In the genomic region with DNA sequence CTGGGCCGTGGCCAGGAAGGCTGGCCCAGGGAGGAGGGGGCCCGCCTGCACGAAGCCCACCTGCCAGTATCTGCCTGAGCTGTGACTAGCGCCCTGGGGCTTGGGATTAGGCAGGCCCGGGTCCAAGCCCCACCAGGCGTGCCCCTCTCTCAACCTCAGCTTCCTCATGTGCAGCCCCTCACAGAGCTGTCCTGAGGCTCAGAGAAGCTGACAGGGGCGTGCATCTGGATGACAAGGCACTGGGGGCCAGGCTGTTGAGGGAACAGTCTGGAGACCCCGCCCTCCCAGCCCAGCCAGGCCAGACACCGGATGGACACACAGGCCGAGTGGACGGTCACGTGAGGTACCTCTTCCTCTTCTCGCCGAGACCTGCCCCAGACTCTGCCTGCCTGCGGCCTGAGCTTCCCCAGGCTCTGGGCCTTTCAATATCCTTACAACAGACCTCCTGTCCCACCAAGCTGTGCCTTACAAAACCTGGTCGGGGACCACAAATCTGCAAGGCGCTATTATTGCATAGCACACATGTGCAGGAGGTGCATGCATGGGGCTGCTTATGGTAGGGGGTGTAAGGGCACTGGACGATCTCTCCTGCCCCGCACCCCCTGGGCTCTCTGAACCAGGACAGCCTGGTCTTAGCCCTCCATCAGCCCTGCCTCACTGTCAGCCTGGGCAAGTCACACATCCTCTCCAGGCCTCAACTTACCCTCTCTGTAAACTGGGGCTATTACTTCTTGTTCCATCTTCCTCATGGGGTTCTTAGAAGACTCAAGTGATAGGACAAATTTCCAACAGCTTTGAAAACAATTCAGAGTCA, we compare ENCODE assay signal across 1 cellular context.
TF ChIP-seq lines count a peak whose summit lies in the region.

No MANE protein-coding gene starts in this region.

TF ChIP-seq in HepG2, 621 proteins besides CTCF, POLR2A, EP300 and RAD21 (continued from another document and continues in another):
- TF ChIP-seq GZF1 (CRISPR knock-in tag; IDR thresholded peaks at IDR 0.05) = no peak
- no peak for TF ChIP-seq DR1 (CRISPR knock-in tag; IDR thresholded peaks at IDR 0.05)
- TF ChIP-seq MED8 (CRISPR knock-in tag; IDR thresholded peaks at IDR 0.05; ENCODE audit: insufficient replicate concordance) = no peak
- no peak for TF ChIP-seq YEATS2 (CRISPR knock-in tag; IDR thresholded peaks at IDR 0.05; ENCODE audit: borderline replicate concordance)
- TF ChIP-seq, protein P1, sequence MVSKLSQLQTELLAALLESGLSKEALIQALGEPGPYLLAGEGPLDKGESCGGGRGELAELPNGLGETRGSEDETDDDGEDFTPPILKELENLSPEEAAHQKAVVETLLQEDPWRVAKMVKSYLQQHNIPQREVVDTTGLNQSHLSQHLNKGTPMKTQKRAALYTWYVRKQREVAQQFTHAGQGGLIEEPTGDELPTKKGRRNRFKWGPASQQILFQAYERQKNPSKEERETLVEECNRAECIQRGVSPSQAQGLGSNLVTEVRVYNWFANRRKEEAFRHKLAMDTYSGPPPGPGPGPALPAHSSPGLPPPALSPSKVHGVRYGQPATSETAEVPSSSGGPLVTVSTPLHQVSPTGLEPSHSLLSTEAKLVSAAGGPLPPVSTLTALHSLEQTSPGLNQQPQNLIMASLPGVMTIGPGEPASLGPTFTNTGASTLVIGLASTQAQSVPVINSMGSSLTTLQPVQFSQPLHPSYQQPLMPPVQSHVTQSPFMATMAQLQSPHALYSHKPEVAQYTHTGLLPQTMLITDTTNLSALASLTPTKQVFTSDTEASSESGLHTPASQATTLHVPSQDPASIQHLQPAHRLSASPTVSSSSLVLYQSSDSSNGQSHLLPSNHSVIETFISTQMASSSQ (IDR thresholded peaks at IDR 0.05; ENCODE audit: low read depth) = no peak
- TF ChIP-seq, protein P1 (CRISPR knock-in tag; IDR thresholded peaks at IDR 0.05; ENCODE audit: borderline replicate concordance) = no peak
- TF ChIP-seq ZBTB1 (CRISPR knock-in tag; IDR thresholded peaks at IDR 0.05; ENCODE audit: borderline replicate concordance) = no peak
- peak; percentile 18 for TF ChIP-seq HDAC1 (CRISPR knock-in tag; IDR thresholded peaks at IDR 0.05)
- TF ChIP-seq ZNF776 (CRISPR knock-in tag; IDR thresholded peaks at IDR 0.05) = 0 out of 2 replicates have a peak, but pooled peaks have one; percentile 15
- no peak for TF ChIP-seq MYC (CRISPR knock-in tag; IDR thresholded peaks at IDR 0.05; ENCODE audit: borderline replicate concordance)
- no peak for TF ChIP-seq ZKSCAN1 (IDR thresholded peaks at IDR 0.05; ENCODE audit: low read length)
- peak; percentile 55; the same call in 1 of the 2 replicates for TF ChIP-seq ZNF12 (CRISPR knock-in tag; IDR thresholded peaks at IDR 0.05)
- no peak for TF ChIP-seq ZNF660 (CRISPR knock-in tag; IDR thresholded peaks at IDR 0.05; ENCODE audit: borderline replicate concordance, low read depth)
- TF ChIP-seq SOX6 (IDR thresholded peaks at IDR 0.05) = no peak
- 0 out of 2 replicates have a peak, but pooled peaks have one; percentile 20 for TF ChIP-seq SOX6 (CRISPR knock-in tag; IDR thresholded peaks at IDR 0.05)
- no peak for TF ChIP-seq GTF2F1 (IDR thresholded peaks at IDR 0.05; ENCODE audit: low read length)
- TF ChIP-seq SMAD3 (CRISPR knock-in tag; IDR thresholded peaks at IDR 0.05) = no peak
- 0 out of 2 replicates have a peak, but pooled peaks have one; percentile 33 for TF ChIP-seq ZSCAN29 (CRISPR knock-in tag; conservative IDR thresholded peaks at IDR 0.05)
- TF ChIP-seq, protein P2, sequence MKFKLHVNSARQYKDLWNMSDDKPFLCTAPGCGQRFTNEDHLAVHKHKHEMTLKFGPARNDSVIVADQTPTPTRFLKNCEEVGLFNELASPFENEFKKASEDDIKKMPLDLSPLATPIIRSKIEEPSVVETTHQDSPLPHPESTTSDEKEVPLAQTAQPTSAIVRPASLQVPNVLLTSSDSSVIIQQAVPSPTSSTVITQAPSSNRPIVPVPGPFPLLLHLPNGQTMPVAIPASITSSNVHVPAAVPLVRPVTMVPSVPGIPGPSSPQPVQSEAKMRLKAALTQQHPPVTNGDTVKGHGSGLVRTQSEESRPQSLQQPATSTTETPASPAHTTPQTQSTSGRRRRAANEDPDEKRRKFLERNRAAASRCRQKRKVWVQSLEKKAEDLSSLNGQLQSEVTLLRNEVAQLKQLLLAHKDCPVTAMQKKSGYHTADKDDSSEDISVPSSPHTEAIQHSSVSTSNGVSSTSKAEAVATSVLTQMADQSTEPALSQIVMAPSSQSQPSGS (CRISPR knock-in tag; IDR thresholded peaks at IDR 0.05) = no peak
- TF ChIP-seq ARNTL (CRISPR knock-in tag; IDR thresholded peaks at IDR 0.05) = 0 out of 2 replicates have a peak, but pooled peaks have one; percentile 33
- TF ChIP-seq SOX13 (IDR thresholded peaks at IDR 0.05) = no peak
- TF ChIP-seq SOX13 (CRISPR knock-in tag; conservative IDR thresholded peaks at IDR 0.05 in 1 of 2, IDR thresholded peaks at IDR 0.05 in 1 of 2) = 0 out of 4 replicates have a peak, but pooled peaks of 1 of the 2 experiments have one; percentile 3
- TF ChIP-seq SNAPC2 (CRISPR knock-in tag; IDR thresholded peaks at IDR 0.05) = 0 out of 2 replicates have a peak, but pooled peaks have one; percentile 56
- peak; percentile 83 for TF ChIP-seq ZBTB38 (CRISPR knock-in tag; IDR thresholded peaks at IDR 0.05)
- no peak for TF ChIP-seq ZFP90 (CRISPR knock-in tag; IDR thresholded peaks at IDR 0.05; ENCODE audit: borderline replicate concordance)
- TF ChIP-seq, protein P3, sequence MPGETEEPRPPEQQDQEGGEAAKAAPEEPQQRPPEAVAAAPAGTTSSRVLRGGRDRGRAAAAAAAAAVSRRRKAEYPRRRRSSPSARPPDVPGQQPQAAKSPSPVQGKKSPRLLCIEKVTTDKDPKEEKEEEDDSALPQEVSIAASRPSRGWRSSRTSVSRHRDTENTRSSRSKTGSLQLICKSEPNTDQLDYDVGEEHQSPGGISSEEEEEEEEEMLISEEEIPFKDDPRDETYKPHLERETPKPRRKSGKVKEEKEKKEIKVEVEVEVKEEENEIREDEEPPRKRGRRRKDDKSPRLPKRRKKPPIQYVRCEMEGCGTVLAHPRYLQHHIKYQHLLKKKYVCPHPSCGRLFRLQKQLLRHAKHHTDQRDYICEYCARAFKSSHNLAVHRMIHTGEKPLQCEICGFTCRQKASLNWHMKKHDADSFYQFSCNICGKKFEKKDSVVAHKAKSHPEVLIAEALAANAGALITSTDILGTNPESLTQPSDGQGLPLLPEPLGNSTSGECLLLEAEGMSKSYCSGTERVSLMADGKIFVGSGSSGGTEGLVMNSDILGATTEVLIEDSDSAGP (CRISPR knock-in tag; IDR thresholded peaks at IDR 0.05; ENCODE audit: borderline replicate concordance) = 0 out of 2 replicates have a peak, but pooled peaks have one; percentile 43
- TF ChIP-seq, protein P4, sequence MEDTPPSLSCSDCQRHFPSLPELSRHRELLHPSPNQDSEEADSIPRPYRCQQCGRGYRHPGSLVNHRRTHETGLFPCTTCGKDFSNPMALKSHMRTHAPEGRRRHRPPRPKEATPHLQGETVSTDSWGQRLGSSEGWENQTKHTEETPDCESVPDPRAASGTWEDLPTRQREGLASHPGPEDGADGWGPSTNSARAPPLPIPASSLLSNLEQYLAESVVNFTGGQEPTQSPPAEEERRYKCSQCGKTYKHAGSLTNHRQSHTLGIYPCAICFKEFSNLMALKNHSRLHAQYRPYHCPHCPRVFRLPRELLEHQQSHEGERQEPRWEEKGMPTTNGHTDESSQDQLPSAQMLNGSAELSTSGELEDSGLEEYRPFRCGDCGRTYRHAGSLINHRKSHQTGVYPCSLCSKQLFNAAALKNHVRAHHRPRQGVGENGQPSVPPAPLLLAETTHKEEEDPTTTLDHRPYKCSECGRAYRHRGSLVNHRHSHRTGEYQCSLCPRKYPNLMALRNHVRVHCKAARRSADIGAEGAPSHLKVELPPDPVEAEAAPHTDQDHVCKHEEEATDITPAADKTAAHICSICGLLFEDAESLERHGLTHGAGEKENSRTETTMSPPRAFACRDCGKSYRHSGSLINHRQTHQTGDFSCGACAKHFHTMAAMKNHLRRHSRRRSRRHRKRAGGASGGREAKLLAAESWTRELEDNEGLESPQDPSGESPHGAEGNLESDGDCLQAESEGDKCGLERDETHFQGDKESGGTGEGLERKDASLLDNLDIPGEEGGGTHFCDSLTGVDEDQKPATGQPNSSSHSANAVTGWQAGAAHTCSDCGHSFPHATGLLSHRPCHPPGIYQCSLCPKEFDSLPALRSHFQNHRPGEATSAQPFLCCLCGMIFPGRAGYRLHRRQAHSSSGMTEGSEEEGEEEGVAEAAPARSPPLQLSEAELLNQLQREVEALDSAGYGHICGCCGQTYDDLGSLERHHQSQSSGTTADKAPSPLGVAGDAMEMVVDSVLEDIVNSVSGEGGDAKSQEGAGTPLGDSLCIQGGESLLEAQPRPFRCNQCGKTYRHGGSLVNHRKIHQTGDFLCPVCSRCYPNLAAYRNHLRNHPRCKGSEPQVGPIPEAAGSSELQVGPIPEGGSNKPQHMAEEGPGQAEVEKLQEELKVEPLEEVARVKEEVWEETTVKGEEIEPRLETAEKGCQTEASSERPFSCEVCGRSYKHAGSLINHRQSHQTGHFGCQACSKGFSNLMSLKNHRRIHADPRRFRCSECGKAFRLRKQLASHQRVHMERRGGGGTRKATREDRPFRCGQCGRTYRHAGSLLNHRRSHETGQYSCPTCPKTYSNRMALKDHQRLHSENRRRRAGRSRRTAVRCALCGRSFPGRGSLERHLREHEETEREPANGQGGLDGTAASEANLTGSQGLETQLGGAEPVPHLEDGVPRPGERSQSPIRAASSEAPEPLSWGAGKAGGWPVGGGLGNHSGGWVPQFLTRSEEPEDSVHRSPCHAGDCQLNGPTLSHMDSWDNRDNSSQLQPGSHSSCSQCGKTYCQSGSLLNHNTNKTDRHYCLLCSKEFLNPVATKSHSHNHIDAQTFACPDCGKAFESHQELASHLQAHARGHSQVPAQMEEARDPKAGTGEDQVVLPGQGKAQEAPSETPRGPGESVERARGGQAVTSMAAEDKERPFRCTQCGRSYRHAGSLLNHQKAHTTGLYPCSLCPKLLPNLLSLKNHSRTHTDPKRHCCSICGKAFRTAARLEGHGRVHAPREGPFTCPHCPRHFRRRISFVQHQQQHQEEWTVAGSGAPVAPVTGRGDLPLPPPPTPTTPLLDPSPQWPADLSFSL (CRISPR knock-in tag; IDR thresholded peaks at IDR 0.05) = no peak
- TF ChIP-seq BORCS8-MEF2B (CRISPR knock-in tag; IDR thresholded peaks at IDR 0.05) = 0 out of 2 replicates have a peak, but pooled peaks have one; percentile 23
- no peak for TF ChIP-seq ZNF891 (CRISPR knock-in tag; IDR thresholded peaks at IDR 0.05)
- TF ChIP-seq, protein P5, sequence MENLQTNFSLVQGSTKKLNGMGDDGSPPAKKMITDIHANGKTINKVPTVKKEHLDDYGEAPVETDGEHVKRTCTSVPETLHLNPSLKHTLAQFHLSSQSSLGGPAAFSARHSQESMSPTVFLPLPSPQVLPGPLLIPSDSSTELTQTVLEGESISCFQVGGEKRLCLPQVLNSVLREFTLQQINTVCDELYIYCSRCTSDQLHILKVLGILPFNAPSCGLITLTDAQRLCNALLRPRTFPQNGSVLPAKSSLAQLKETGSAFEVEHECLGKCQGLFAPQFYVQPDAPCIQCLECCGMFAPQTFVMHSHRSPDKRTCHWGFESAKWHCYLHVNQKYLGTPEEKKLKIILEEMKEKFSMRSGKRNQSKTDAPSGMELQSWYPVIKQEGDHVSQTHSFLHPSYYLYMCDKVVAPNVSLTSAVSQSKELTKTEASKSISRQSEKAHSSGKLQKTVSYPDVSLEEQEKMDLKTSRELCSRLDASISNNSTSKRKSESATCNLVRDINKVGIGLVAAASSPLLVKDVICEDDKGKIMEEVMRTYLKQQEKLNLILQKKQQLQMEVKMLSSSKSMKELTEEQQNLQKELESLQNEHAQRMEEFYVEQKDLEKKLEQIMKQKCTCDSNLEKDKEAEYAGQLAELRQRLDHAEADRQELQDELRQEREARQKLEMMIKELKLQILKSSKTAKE (CRISPR knock-in tag; IDR thresholded peaks at IDR 0.05; ENCODE audit: borderline replicate concordance) = 0 out of 2 replicates have a peak, but pooled peaks have one; percentile 40
- no peak; the same call in 1 of the 2 replicates for TF ChIP-seq ZBTB7A (CRISPR knock-in tag; IDR thresholded peaks at IDR 0.05)
- TF ChIP-seq ARNT2 (CRISPR knock-in tag; IDR thresholded peaks at IDR 0.05; ENCODE audit: low read depth) = no peak
- no peak for TF ChIP-seq NPAS2 (CRISPR knock-in tag; IDR thresholded peaks at IDR 0.05; ENCODE audit: borderline replicate concordance)
- TF ChIP-seq, protein P6, sequence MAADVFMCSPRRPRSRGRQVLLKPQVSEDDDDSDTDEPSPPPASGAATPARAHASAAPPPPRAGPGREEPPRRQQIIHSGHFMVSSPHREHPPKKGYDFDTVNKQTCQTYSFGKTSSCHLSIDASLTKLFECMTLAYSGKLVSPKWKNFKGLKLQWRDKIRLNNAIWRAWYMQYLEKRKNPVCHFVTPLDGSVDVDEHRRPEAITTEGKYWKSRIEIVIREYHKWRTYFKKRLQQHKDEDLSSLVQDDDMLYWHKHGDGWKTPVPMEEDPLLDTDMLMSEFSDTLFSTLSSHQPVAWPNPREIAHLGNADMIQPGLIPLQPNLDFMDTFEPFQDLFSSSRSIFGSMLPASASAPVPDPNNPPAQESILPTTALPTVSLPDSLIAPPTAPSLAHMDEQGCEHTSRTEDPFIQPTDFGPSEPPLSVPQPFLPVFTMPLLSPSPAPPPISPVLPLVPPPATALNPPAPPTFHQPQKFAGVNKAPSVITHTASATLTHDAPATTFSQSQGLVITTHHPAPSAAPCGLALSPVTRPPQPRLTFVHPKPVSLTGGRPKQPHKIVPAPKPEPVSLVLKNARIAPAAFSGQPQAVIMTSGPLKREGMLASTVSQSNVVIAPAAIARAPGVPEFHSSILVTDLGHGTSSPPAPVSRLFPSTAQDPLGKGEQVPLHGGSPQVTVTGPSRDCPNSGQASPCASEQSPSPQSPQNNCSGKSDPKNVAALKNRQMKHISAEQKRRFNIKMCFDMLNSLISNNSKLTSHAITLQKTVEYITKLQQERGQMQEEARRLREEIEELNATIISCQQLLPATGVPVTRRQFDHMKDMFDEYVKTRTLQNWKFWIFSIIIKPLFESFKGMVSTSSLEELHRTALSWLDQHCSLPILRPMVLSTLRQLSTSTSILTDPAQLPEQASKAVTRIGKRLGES (CRISPR knock-in tag; IDR thresholded peaks at IDR 0.05; ENCODE audit: borderline replicate concordance) = no peak
- TF ChIP-seq MIER3 (CRISPR knock-in tag; IDR thresholded peaks at IDR 0.05; ENCODE audit: borderline replicate concordance) = no peak
- TF ChIP-seq MXD4 (CRISPR knock-in tag; IDR thresholded peaks at IDR 0.05) = no peak
- no peak for TF ChIP-seq ZNF205 (CRISPR knock-in tag; IDR thresholded peaks at IDR 0.05)
- TF ChIP-seq SP2 (CRISPR knock-in tag; IDR thresholded peaks at IDR 0.05) = peak; percentile 30; the same call in 1 of the 2 replicates
- 0 out of 2 replicates have a peak, but pooled peaks have one; percentile 19 for TF ChIP-seq PHF8 (CRISPR knock-in tag; IDR thresholded peaks at IDR 0.05)
